ENCODE assay signal across 1 cellular context in genomic region chr10:80535671-80536360, GRCh38.
TF ChIP-seq lines count a peak whose summit lies in the region.

No MANE protein-coding gene starts in this region.

TF ChIP-seq in K562, 482 proteins besides CTCF, POLR2A, EP300 and RAD21 (continued from another document):
- TF ChIP-seq MEF2A (IDR thresholded peaks at IDR 0.05; ENCODE audit: control insufficient read depth, low read depth, low read length) (no peak), TAF9B (IDR thresholded peaks at IDR 0.05; ENCODE audit: partially characterized antibody) (no peak), MTA3 (IDR thresholded peaks at IDR 0.05; ENCODE audit: borderline replicate concordance) (peak; percentile 46; the same call in 1 of the 2 replicates), RHOXF2B (CRISPR knock-in tag; conservative IDR thresholded peaks at IDR 0.05) (no peak), HNRNPLL (IDR thresholded peaks at IDR 0.05; ENCODE audit: low read depth, low read length, poor library complexity, severe bottlenecking) (no peak), E2F5 (CRISPR knock-in tag; IDR thresholded peaks at IDR 0.05) (no peak), ZNF140 (CRISPR knock-in tag; IDR thresholded peaks at IDR 0.05) (no peak), SMARCB1 (IDR thresholded peaks at IDR 0.05; ENCODE audit: insufficient read length, low read depth) (no peak), POLR2AphosphoS2 (IDR thresholded peaks at IDR 0.05; ENCODE audit: low read length) (no peak), EP400 (IDR thresholded peaks at IDR 0.05) (0 out of 2 replicates have a peak, but pooled peaks have one; percentile 53), NFIC (IDR thresholded peaks at IDR 0.05) (no peak), RERE (CRISPR knock-in tag; IDR thresholded peaks at IDR 0.05; ENCODE audit: borderline replicate concordance) (no peak), HDAC6 (IDR thresholded peaks at IDR 0.05; ENCODE audit: low read depth, low read length) (no peak), GABPB2 (CRISPR knock-in tag; conservative IDR thresholded peaks at IDR 0.05) (no peak), CREBBP (IDR thresholded peaks at IDR 0.05; ENCODE audit: low read depth, low read length) (no peak), ZNF551 (CRISPR knock-in tag; IDR thresholded peaks at IDR 0.05) (no peak), XRCC3 (IDR thresholded peaks at IDR 0.05) (no peak), SAFB (IDR thresholded peaks at IDR 0.05; ENCODE audit: borderline replicate concordance, low read depth, low read length) (no peak), ATF7 (IDR thresholded peaks at IDR 0.05) (0 out of 2 replicates have a peak, but pooled peaks have one; percentile 38), NFE2 (IDR thresholded peaks at IDR 0.05; ENCODE audit: low read depth) (no peak), CBFB (CRISPR knock-in tag; IDR thresholded peaks at IDR 0.05) (peak; percentile 68), SLC30A9 (CRISPR knock-in tag; IDR thresholded peaks at IDR 0.05) (no peak), CEBPZ (IDR thresholded peaks at IDR 0.05; ENCODE audit: borderline replicate concordance, low read depth, low read length) (no peak), DDX20 (tag; IDR thresholded peaks at IDR 0.05; ENCODE audit: low read depth) (no peak), ZNF263 (CRISPR knock-in tag; IDR thresholded peaks at IDR 0.05; ENCODE audit: borderline replicate concordance) (no peak)
